20 cellular contexts compared by ENCODE assay signal in genomic region chr2:17069564-17069963, GRCh38.
DNase-seq lines count a peak whose midpoint lies in the region; ATAC-seq and TF ChIP-seq lines count a peak whose summit lies in the region.
"Had no signal": no experiment of that assay in that cellular context is flagged by ENCODE, and none has a peak within 500 bp of the region (broad histone marks: within the 10 kb centered on the region; RNA-seq: fewer than 3 reads in every experiment).

No MANE protein-coding gene starts in this region.

- peaks cover 14% of the 10 kb centered on the region for H3K4me1 Mint-ChIP-seq in endothelial cell (ENCODE audit: unreplicated experiment)
- peaks cover 10% of the 10 kb centered on the region for H3K4me1 Mint-ChIP-seq in nephron
- no peaks in the 10 kb centered on the region for H3K4me1 Mint-ChIP-seq in activated T-helper 17 cell treated with anti-CD3 and anti-CD28 coated beads, Interleukin-2, amount 50 U/mL, for 72 hours
- H3K4me1 Mint-ChIP-seq: CD14-positive monocyte; CD8-positive, alpha-beta memory T cell had no signal

- peaks cover 7% of the 10 kb centered on the region for H3K36me3 Mint-ChIP-seq in endothelial cell (ENCODE audit: low read depth, unreplicated experiment)
- no peaks in the 10 kb centered on the region for H3K36me3 Mint-ChIP-seq in nephron (ENCODE audit: low read depth)
- H3K36me3 Mint-ChIP-seq in activated T-helper 17 cell treated with anti-CD3 and anti-CD28 coated beads, Interleukin-2, amount 50 U/mL, for 72 hours (ENCODE audit: low read depth), result no peaks in the 10 kb centered on the region
- H3K36me3 Mint-ChIP-seq: CD14-positive monocyte; CD8-positive, alpha-beta memory T cell had no signal

- DNase-seq in ELR (ENCODE audit: low read depth) (peak; percentile 14), HCEC 1CT (peak; percentile 25), endothelial cell (ENCODE audit: low spot score) (no peak), Right ventricle myocardium inferior (ENCODE audit: missing footprints) (no peak)
- DNase-seq in activated CD4-positive, CD25-positive, alpha-beta regulatory T cell (lab: John Stamatoyannopoulos, UW), result no peak
- DNase-seq: 8988T; ACHN; AML-193; BE2C; CD4-positive, alpha-beta T cell; CD8-positive, alpha-beta memory T cell; DMS 273 treated with DMSO at 0.1 percent for 48 hours; DMS79; EL; GF-D8; GOT3 had no signal

- no peak for TF ChIP-seq CTCF in endothelial cell (IDR thresholded peaks at IDR 0.05; ENCODE audit: unreplicated experiment)
- no peak for TF ChIP-seq CTCF in nephron (IDR thresholded peaks at IDR 0.05; ENCODE audit: unreplicated experiment in 3 of 3)

- H3K27me3 Mint-ChIP-seq in endothelial cell (ENCODE audit: unreplicated experiment), result peaks cover 2% of the 10 kb centered on the region
- peaks cover 4% of the 10 kb centered on the region for H3K27me3 Mint-ChIP-seq in nephron (ENCODE audit: low read depth)
- no peaks in the 10 kb centered on the region for H3K27me3 Mint-ChIP-seq in activated T-helper 17 cell treated with anti-CD3 and anti-CD28 coated beads, Interleukin-2, amount 50 U/mL, for 72 hours
- H3K27me3 Mint-ChIP-seq: CD4-positive, alpha-beta T cell; CD8-positive, alpha-beta memory T cell had no signal

- intact Hi-C loops in Right ventricle myocardium inferior (cut with DNase I), result no loop called here

- no peaks in the 10 kb centered on the region for H3K9me3 Mint-ChIP-seq in endothelial cell (ENCODE audit: unreplicated experiment)
- H3K9me3 Mint-ChIP-seq in nephron, result peaks cover 13% of the 10 kb centered on the region
- peaks cover 3% of the 10 kb centered on the region for H3K9me3 Mint-ChIP-seq in activated T-helper 17 cell treated with anti-CD3 and anti-CD28 coated beads, Interleukin-2, amount 50 U/mL, for 72 hours

- H3K4me3 Mint-ChIP-seq in endothelial cell (ENCODE audit: unreplicated experiment) (no peak overlapping the region), nephron (no peak overlapping the region)
- no peak overlapping the region for H3K4me3 Mint-ChIP-seq in activated T-helper 17 cell treated with anti-CD3 and anti-CD28 coated beads, Interleukin-2, amount 50 U/mL, for 72 hours
- H3K4me3 Mint-ChIP-seq: CD14-positive monocyte; CD4-positive, alpha-beta T cell; CD8-positive, alpha-beta memory T cell had no signal

- peak overlapping the region; percentile 98 for H3K27ac Mint-ChIP-seq in endothelial cell (ENCODE audit: unreplicated experiment)
- peak overlapping the region; percentile 37 to 76 (median 47) for H3K27ac Mint-ChIP-seq in nephron
- H3K27ac Mint-ChIP-seq in activated T-helper 17 cell treated with anti-CD3 and anti-CD28 coated beads, Interleukin-2, amount 50 U/mL, for 72 hours, result no peak overlapping the region
- H3K27ac Mint-ChIP-seq: CD14-positive monocyte; CD4-positive, alpha-beta T cell; CD8-positive, alpha-beta memory T cell had no signal

- no peak for ATAC-seq in Right ventricle myocardium inferior
- ATAC-seq in activated T-helper 17 cell treated with anti-CD3 and anti-CD28 coated beads, Interleukin-2, amount 50 U/mL, for 72 hours (replicated peaks), result no peak
- ATAC-seq: A549 had no signal

Comparison
In these comparisons a context has a peak if more than half of its experiments do, and no peak if none do; other contexts are left out.
1. DNase-seq: peak in ELR (single experiment) and HCEC 1CT (single experiment); none in endothelial cell (single experiment), Right ventricle myocardium inferior (single experiment) and activated CD4-positive, CD25-positive, alpha-beta regulatory T cell (0 of 4).